ENCODE assay signal across 1 cellular context in the genomic region with DNA sequence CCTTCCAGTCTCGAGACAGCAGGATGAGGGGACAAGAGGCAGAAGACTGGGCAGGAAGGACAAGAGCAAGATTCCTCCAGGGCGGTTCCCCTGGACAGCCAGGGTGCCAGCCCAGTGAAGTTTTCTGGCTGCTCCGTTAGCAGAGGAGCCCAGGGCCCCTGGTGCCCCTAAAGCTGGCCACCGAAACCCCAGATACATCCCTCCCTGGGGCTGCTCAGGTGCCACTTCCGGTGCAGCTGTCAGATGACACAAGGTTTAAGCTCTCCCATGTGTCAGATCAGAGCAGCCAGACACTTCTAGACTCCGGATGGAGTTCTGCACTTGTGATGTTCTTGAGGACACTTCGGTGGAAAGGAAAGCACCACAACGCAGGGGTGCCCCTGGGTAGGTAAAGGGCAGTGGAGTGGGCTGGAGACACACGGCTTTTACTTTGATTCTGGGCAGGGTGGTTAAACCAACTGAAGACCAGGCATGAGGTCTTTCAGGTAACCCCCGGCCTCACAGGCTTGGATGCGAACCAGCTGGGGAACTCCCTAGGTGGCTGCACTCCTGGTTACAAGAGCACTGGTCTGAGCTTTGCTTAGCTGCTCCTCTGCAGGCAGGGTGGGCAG.
TF ChIP-seq lines count a peak whose summit lies in the region.

No MANE protein-coding gene starts in this region.

TF ChIP-seq in GM12878, 131 proteins besides CTCF, POLR2A, EP300 and RAD21:
- TF ChIP-seq, protein P1, sequence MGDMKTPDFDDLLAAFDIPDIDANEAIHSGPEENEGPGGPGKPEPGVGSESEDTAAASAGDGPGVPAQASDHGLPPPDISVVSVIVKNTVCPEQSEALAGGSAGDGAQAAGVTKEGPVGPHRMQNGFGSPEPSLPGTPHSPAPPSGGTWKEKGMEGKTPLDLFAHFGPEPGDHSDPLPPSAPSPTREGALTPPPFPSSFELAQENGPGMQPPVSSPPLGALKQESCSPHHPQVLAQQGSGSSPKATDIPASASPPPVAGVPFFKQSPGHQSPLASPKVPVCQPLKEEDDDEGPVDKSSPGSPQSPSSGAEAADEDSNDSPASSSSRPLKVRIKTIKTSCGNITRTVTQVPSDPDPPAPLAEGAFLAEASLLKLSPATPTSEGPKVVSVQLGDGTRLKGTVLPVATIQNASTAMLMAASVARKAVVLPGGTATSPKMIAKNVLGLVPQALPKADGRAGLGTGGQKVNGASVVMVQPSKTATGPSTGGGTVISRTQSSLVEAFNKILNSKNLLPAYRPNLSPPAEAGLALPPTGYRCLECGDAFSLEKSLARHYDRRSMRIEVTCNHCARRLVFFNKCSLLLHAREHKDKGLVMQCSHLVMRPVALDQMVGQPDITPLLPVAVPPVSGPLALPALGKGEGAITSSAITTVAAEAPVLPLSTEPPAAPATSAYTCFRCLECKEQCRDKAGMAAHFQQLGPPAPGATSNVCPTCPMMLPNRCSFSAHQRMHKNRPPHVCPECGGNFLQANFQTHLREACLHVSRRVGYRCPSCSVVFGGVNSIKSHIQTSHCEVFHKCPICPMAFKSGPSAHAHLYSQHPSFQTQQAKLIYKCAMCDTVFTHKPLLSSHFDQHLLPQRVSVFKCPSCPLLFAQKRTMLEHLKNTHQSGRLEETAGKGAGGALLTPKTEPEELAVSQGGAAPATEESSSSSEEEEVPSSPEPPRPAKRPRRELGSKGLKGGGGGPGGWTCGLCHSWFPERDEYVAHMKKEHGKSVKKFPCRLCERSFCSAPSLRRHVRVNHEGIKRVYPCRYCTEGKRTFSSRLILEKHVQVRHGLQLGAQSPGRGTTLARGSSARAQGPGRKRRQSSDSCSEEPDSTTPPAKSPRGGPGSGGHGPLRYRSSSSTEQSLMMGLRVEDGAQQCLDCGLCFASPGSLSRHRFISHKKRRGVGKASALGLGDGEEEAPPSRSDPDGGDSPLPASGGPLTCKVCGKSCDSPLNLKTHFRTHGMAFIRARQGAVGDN (IDR thresholded peaks at IDR 0.05) = peak; percentile 28; the same call in 1 of the 2 replicates
- TF ChIP-seq CHD2 (IDR thresholded peaks at IDR 0.05; ENCODE audit: borderline replicate concordance, low read depth, low read length) (no peak), RUNX3 (IDR thresholded peaks at IDR 0.05; ENCODE audit: low read length) (peak; percentile 58), TCF3 (IDR thresholded peaks at IDR 0.05; ENCODE audit: borderline replicate concordance, insufficient read depth, low read depth, low read length) (peak; percentile 81), ZBTB4 (CRISPR knock-in tag; IDR thresholded peaks at IDR 0.05) (no peak), MTA2 (IDR thresholded peaks at IDR 0.05; ENCODE audit: low read depth) (no peak), CREM (IDR thresholded peaks at IDR 0.05; ENCODE audit: low read depth) (peak; percentile 17; the same call in 1 of the 2 replicates), DPF2 (IDR thresholded peaks at IDR 0.05) (0 out of 2 replicates have a peak, but pooled peaks have one; percentile 13), CEBPB (IDR thresholded peaks at IDR 0.05; ENCODE audit: borderline replicate concordance in 1 of 2, low read depth in 2 of 2, low read length in 2 of 2) (no peak), BHLHE40 (IDR thresholded peaks at IDR 0.05; ENCODE audit: borderline replicate concordance in 1 of 2, low read depth in 2 of 2, low read length in 1 of 2) (peak in 1 of 2 experiments; percentile 60; a peak in 2 of 4 replicates), TBL1XR1 (IDR thresholded peaks at IDR 0.05; ENCODE audit: low read depth, low read length) (no peak), PAX8 (IDR thresholded peaks at IDR 0.05) (no peak), TCF12 (IDR thresholded peaks at IDR 0.05; ENCODE audit: low read depth, low read length) (peak; percentile 73), SPI1 (IDR thresholded peaks at IDR 0.05; ENCODE audit: borderline replicate concordance, insufficient read depth, low read depth, low read length) (no peak), ATF7 (IDR thresholded peaks at IDR 0.05; ENCODE audit: low read depth) (0 out of 2 replicates have a peak, but pooled peaks have one; percentile 14), IKZF1 (conservative IDR thresholded peaks at IDR 0.05) (peak; percentile 31; the same call in 1 of the 2 replicates), NR2F1 (conservative IDR thresholded peaks at IDR 0.05) (0 out of 2 replicates have a peak, but pooled peaks have one; percentile 16), GATAD2B (conservative IDR thresholded peaks at IDR 0.05; ENCODE audit: low read depth) (0 out of 2 replicates have a peak, but pooled peaks have one; percentile 43), IRF4 (IDR thresholded peaks at IDR 0.05; ENCODE audit: low read depth, low read length) (no peak), TCF7 (IDR thresholded peaks at IDR 0.05; ENCODE audit: borderline replicate concordance) (no peak), IRF5 (IDR thresholded peaks at IDR 0.05; ENCODE audit: borderline replicate concordance) (no peak), SP1 (IDR thresholded peaks at IDR 0.05; ENCODE audit: low read depth, low read length) (peak; percentile 18), EED (IDR thresholded peaks at IDR 0.05; ENCODE audit: low read depth) (peak; percentile 32; the same call in 1 of the 2 replicates), MEF2B (IDR thresholded peaks at IDR 0.05; ENCODE audit: partially characterized antibody, poor library complexity, severe bottlenecking) (peak; percentile 45), IKZF2 (IDR thresholded peaks at IDR 0.05) (0 out of 4 replicates have a peak, but pooled peaks of 1 of the 2 experiments have one; percentile 10), ZBTB11 (CRISPR knock-in tag; IDR thresholded peaks at IDR 0.05) (no peak)
- TF ChIP-seq, protein P2, sequence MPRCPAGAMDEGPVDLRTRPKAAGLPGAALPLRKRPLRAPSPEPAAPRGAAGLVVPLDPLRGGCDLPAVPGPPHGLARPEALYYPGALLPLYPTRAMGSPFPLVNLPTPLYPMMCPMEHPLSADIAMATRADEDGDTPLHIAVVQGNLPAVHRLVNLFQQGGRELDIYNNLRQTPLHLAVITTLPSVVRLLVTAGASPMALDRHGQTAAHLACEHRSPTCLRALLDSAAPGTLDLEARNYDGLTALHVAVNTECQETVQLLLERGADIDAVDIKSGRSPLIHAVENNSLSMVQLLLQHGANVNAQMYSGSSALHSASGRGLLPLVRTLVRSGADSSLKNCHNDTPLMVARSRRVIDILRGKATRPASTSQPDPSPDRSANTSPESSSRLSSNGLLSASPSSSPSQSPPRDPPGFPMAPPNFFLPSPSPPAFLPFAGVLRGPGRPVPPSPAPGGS (IDR thresholded peaks at IDR 0.05; ENCODE audit: borderline replicate concordance, insufficient read depth, low read depth, low read length, poor library complexity, severe bottlenecking) = peak; percentile 9
- TF ChIP-seq, protein P3, sequence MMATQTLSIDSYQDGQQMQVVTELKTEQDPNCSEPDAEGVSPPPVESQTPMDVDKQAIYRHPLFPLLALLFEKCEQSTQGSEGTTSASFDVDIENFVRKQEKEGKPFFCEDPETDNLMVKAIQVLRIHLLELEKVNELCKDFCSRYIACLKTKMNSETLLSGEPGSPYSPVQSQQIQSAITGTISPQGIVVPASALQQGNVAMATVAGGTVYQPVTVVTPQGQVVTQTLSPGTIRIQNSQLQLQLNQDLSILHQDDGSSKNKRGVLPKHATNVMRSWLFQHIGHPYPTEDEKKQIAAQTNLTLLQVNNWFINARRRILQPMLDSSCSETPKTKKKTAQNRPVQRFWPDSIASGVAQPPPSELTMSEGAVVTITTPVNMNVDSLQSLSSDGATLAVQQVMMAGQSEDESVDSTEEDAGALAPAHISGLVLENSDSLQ (IDR thresholded peaks at IDR 0.05) = peak; percentile 68
- TF ChIP-seq, protein P4, sequence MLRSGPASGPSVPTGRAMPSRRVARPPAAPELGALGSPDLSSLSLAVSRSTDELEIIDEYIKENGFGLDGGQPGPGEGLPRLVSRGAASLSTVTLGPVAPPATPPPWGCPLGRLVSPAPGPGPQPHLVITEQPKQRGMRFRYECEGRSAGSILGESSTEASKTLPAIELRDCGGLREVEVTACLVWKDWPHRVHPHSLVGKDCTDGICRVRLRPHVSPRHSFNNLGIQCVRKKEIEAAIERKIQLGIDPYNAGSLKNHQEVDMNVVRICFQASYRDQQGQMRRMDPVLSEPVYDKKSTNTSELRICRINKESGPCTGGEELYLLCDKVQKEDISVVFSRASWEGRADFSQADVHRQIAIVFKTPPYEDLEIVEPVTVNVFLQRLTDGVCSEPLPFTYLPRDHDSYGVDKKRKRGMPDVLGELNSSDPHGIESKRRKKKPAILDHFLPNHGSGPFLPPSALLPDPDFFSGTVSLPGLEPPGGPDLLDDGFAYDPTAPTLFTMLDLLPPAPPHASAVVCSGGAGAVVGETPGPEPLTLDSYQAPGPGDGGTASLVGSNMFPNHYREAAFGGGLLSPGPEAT (IDR thresholded peaks at IDR 0.05; ENCODE audit: low read depth) = peak; percentile 19; the same call in 1 of the 2 replicates
- TF ChIP-seq, protein P5, sequence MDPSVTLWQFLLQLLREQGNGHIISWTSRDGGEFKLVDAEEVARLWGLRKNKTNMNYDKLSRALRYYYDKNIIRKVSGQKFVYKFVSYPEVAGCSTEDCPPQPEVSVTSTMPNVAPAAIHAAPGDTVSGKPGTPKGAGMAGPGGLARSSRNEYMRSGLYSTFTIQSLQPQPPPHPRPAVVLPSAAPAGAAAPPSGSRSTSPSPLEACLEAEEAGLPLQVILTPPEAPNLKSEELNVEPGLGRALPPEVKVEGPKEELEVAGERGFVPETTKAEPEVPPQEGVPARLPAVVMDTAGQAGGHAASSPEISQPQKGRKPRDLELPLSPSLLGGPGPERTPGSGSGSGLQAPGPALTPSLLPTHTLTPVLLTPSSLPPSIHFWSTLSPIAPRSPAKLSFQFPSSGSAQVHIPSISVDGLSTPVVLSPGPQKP (IDR thresholded peaks at IDR 0.05; ENCODE audit: low read depth, low read length) = 0 out of 2 replicates have a peak, but pooled peaks have one; percentile 34
